Comparison of ENCODE assay signal across 22 cellular contexts in genomic region chr1:11196945-11197344, GRCh38. TPM values are rescaled to one million over a fixed set of nuclear protein-coding genes. Genes with fewer than 3 reads are reported as not detected.
"Had no signal": no experiment of that assay in that cellular context is flagged by ENCODE, and none has a peak within 500 bp of the region (broad histone marks: within the 10 kb centered on the region; RNA-seq: fewer than 3 reads in every experiment).

No MANE protein-coding gene starts in this region.

- H3K9me3 Mint-ChIP-seq: activated B cell treated with CpG ODN at 0.5 μM for 24 hours; activated CD4-positive, alpha-beta T cell treated with anti-CD3 and anti-CD28 coated beads, Interleukin-2, amount 10 ng/mL, durations not matched to agents 24 days and 14 days; activated naive CD8-positive, alpha-beta T cell treated with anti-CD3 and anti-CD28 coated beads for 36 hours; activated T-cell treated with anti-CD3 and anti-CD28 coated beads, Interleukin-2, amount 50 U/mL, for 4 hours; T-cell had no signal

- H3K27me3 Mint-ChIP-seq: activated B cell treated with CpG ODN at 0.5 μM for 24 hours; activated CD4-positive, alpha-beta T cell treated with anti-CD3 and anti-CD28 coated beads, Interleukin-2, amount 10 ng/mL, durations not matched to agents 24 days and 14 days; activated naive CD8-positive, alpha-beta T cell treated with anti-CD3 and anti-CD28 coated beads for 36 hours; T-cell had no signal

- H3K4me1 Mint-ChIP-seq: activated B cell treated with CpG ODN at 0.5 μM for 24 hours; activated CD4-positive, alpha-beta T cell treated with anti-CD3 and anti-CD28 coated beads, Interleukin-2, amount 10 ng/mL, durations not matched to agents 24 days and 14 days; activated naive CD8-positive, alpha-beta T cell treated with anti-CD3 and anti-CD28 coated beads for 36 hours; T-cell had no signal

- DNase-seq: activated B cell treated with CpG ODN at 0.5 μM for 24 hours; activated CD4-positive, alpha-beta T cell treated with anti-CD3 and anti-CD28 coated beads for 1 hour; activated CD4-positive, alpha-beta T cell treated with anti-CD3 and anti-CD28 coated beads, Interleukin-2, amount 10 ng/mL, durations not matched to agents 24 days and 14 days; activated CD4-positive, alpha-beta T cell treated with anti-CD3 and anti-CD28 coated beads, Interleukin-2, amount 50 U/mL, for 48 hours; activated CD8-positive, alpha-beta memory T cell treated with anti-CD3 and anti-CD28 coated beads for 24 hours; activated effector memory CD4-positive, alpha-beta T cell treated with anti-CD3 and anti-CD28 coated beads, Interleukin-2, amount 50 U/mL, for 16 hours; activated naive CD4-positive, alpha-beta T cell treated with Interleukin-2 at 50 U/mL for 16 hours; activated naive CD8-positive, alpha-beta T cell treated with anti-CD3 and anti-CD28 coated beads for 36 hours; activated T-cell treated with anti-CD3 and anti-CD28 coated beads, Interleukin-2, amount 50 U/mL, for 4 hours; Karpas-422; NCI-H1105 treated with DMSO at 0.1 percent for 48 hours; NCI-H1436 treated with DMSO at 0.1 percent for 48 hours; NCI-H187; NCI-H2081; NCI-H446; NCI-H524; T-cell; T-helper 2 cell; T1000 had no signal

- H3K27ac Mint-ChIP-seq: activated B cell treated with CpG ODN at 0.5 μM for 24 hours; activated CD4-positive, alpha-beta T cell treated with anti-CD3 and anti-CD28 coated beads, Interleukin-2, amount 10 ng/mL, durations not matched to agents 24 days and 14 days; activated naive CD8-positive, alpha-beta T cell treated with anti-CD3 and anti-CD28 coated beads for 36 hours; T-cell had no signal

- H3K4me3 Mint-ChIP-seq: activated B cell treated with CpG ODN at 0.5 μM for 24 hours; activated CD4-positive, alpha-beta T cell treated with anti-CD3 and anti-CD28 coated beads, Interleukin-2, amount 10 ng/mL, durations not matched to agents 24 days and 14 days; activated naive CD8-positive, alpha-beta T cell treated with anti-CD3 and anti-CD28 coated beads for 36 hours; activated T-cell treated with anti-CD3 and anti-CD28 coated beads, Interleukin-2, amount 50 U/mL, for 4 hours; T-cell had no signal

- ATAC-seq: activated T-cell treated with anti-CD3 and anti-CD28 coated beads, Interleukin-2, amount 50 U/mL, for 4 hours; K562; T-cell had no signal

- H3K4me3 ChIP-seq: K562, SK-N-MC had no signal

- FAIRE-seq: K562, TTC549 had no signal

- H3K27ac ChIP-seq: SK-N-MC had no signal

RNA-seq across cellular contexts. Expression of gene ANGPTL7, which starts 7.8 kb away (rescaled TPM):
- total RNA-seq: activated B cell treated with CpG ODN at 0.5 μM for 24 hours; activated CD4-positive, alpha-beta T cell treated with anti-CD3 and anti-CD28 coated beads, Interleukin-2, amount 10 ng/mL, durations not matched to agents 24 days and 14 days; activated naive CD8-positive, alpha-beta T cell treated with anti-CD3 and anti-CD28 coated beads for 36 hours; activated T-cell treated with anti-CD3 and anti-CD28 coated beads, Interleukin-2, amount 50 U/mL, for 4 hours; K562; T-cell had no signal
- polyA plus RNA-seq: K562 had no signal
